Comparison of ENCODE assay signal across 14 cellular contexts in the genomic region with DNA sequence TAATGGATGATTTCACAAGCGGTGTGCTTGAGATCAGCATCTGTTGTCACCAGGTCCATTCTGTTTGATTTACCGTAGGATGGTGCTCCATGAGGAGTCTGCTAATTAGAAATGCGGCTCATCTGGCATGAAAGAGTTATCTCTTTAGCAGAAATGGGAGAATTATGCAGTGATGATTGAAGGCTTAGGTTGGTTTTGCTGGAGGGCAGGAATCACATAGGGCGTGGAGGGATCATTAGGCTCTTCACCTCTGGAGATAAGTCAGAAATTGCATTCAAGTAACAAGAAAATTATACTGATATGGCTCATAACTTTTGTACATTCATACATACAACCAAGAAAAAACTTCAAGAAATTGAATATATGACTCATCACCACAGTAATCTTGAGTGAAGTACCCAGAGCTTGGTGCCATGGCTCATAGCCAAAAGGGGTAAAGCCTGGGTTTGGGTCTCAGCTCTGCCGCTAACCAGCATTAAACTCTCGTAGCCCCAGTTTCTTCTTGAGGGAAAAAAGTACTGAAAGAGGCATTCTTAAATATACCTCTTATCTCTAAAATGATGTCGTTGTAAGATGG.
"Had no signal": no experiment of that assay in that cellular context is flagged by ENCODE, and none has a peak within 500 bp of the region (broad histone marks: within the 10 kb centered on the region; RNA-seq: fewer than 3 reads in every experiment).

No MANE protein-coding gene starts in this region.

- H3K27ac ChIP-seq: neutrophil, VCaP had no signal

- DNase-seq: activated CD4-positive, alpha-beta memory T cell treated with anti-CD3 and anti-CD28 coated beads, Interleukin-2, amount 10 ng/mL, durations not matched to agents 7 days and 5 days; activated CD4-positive, alpha-beta T cell treated with anti-CD3 and anti-CD28 coated beads for 36 hours; activated gamma-delta T cell treated with Interleukin-2 at 50 U/mL for 16 hours; activated T-cell treated with anti-CD3 and anti-CD28 coated beads, Interleukin-2, amount 50 U/mL, for 48 hours; aorta; hippocampal formation; kidney glomerular epithelial cell; naive thymus-derived CD4-positive, alpha-beta T cell; posterior cingulate gyrus; T-helper 9 cell had no signal

- H3K9me3 ChIP-seq: neutrophil had no signal

- H3K4me3 Mint-ChIP-seq: activated CD4-positive, alpha-beta memory T cell treated with anti-CD3 and anti-CD28 coated beads, Interleukin-2, amount 10 ng/mL, durations not matched to agents 7 days and 5 days; activated CD4-positive, alpha-beta T cell treated with anti-CD3 and anti-CD28 coated beads for 36 hours; naive thymus-derived CD4-positive, alpha-beta T cell; type B pancreatic cell had no signal

- H3K4me1 Mint-ChIP-seq: activated CD4-positive, alpha-beta memory T cell treated with anti-CD3 and anti-CD28 coated beads, Interleukin-2, amount 10 ng/mL, durations not matched to agents 7 days and 5 days; activated CD4-positive, alpha-beta T cell treated with anti-CD3 and anti-CD28 coated beads for 36 hours; naive thymus-derived CD4-positive, alpha-beta T cell had no signal

- H3K27ac Mint-ChIP-seq: activated CD4-positive, alpha-beta memory T cell treated with anti-CD3 and anti-CD28 coated beads, Interleukin-2, amount 10 ng/mL, durations not matched to agents 7 days and 5 days; activated CD4-positive, alpha-beta T cell treated with anti-CD3 and anti-CD28 coated beads for 36 hours; naive thymus-derived CD4-positive, alpha-beta T cell; type B pancreatic cell had no signal

- H3K27me3 Mint-ChIP-seq: activated CD4-positive, alpha-beta T cell treated with anti-CD3 and anti-CD28 coated beads for 36 hours; type B pancreatic cell had no signal

- ATAC-seq: activated CD4-positive, alpha-beta T cell treated with anti-CD3 and anti-CD28 coated beads for 36 hours; naive thymus-derived CD4-positive, alpha-beta T cell had no signal

- H3K36me3 ChIP-seq: neutrophil had no signal

- H3K36me3 Mint-ChIP-seq: naive thymus-derived CD4-positive, alpha-beta T cell; type B pancreatic cell had no signal

- H3K27me3 ChIP-seq: neutrophil had no signal

- H3K9me3 Mint-ChIP-seq: activated CD4-positive, alpha-beta memory T cell treated with anti-CD3 and anti-CD28 coated beads, Interleukin-2, amount 10 ng/mL, durations not matched to agents 7 days and 5 days; naive thymus-derived CD4-positive, alpha-beta T cell; type B pancreatic cell had no signal

- FAIRE-seq: small intestine had no signal
